1 cellular context compared by ENCODE assay signal in genomic region chr16:11880047-11880446, GRCh38.
TF ChIP-seq lines count a peak whose summit lies in the region.

No MANE protein-coding gene starts in this region.

TF ChIP-seq in HepG2, 621 proteins besides CTCF, POLR2A, EP300 and RAD21:
- peak; percentile 10; the same call in 1 of the 2 replicates for TF ChIP-seq SMC3 (IDR thresholded peaks at IDR 0.05; ENCODE audit: low read length)
- TF ChIP-seq ZMYM3 (CRISPR knock-in tag; IDR thresholded peaks at IDR 0.05): no peak
